1 cellular context compared by ENCODE assay signal in the genomic region with DNA sequence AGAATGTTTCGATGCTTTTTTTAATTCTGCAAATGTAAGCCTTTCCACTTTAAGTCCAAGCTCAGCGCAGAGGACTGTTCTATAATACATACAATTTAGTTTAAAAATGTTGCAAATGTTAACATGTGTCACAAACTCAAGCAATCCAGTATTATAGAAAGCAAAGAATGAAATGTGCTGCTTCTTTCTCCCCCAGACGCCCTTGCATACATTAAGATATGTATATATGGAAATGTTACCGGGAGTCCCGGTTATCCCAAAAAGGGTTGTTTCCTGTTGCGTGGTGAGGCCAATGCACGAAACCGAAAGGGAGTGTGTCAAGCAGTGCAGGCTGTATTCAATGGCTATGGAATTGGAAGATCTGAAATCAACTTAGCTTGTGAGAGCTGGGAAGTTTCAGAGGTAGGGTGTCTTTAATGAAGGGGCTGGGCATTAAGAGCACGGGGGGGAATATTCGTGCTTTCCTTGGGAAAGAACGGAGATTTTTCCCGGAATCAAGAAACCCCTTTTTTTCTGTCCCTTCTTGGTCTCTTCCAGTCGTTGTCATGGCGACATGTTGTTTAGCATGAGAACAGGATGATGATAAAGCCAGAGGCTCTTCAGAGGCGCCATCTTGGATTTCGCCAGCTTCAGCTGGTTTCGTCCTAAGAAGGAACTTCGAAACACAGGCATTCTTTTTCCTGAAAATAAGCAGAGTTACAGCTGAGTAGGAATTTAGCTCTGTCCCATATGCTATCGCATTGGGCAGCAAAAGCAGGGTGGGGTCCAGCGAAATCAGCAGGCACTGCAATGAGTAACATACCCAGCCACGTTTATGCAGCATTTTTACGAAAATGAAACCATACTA.
TF ChIP-seq lines count a peak whose summit lies in the region.

No MANE protein-coding gene starts in this region.

TF ChIP-seq in K562, 482 proteins besides CTCF, POLR2A, EP300 and RAD21 (continued from another document and continues in another):
- TF ChIP-seq, protein P1, sequence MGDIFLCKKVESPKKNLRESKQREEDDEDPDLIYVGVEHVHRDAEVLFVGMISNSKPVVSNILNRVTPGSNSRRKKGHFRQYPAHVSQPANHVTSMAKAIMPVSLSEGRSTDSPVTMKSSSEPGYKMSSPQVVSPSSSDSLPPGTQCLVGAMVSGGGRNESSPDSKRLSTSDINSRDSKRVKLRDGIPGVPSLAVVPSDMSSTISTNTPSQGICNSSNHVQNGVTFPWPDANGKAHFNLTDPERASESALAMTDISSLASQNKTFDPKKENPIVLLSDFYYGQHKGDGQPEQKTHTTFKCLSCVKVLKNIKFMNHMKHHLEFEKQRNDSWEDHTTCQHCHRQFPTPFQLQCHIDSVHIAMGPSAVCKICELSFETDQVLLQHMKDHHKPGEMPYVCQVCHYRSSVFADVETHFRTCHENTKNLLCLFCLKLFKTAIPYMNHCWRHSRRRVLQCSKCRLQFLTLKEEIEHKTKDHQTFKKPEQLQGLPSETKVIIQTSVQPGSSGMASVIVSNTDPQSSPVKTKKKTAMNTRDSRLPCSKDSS (IDR thresholded peaks at IDR 0.05; ENCODE audit: low read depth, partially characterized antibody), result no peak
- TF ChIP-seq CHD1 (IDR thresholded peaks at IDR 0.05; ENCODE audit: low read length) (peak; percentile 96), ZNF282 (CRISPR knock-in tag; IDR thresholded peaks at IDR 0.05) (no peak), HNRNPK (IDR thresholded peaks at IDR 0.05; ENCODE audit: low read depth, low read length, poor library complexity, severe bottlenecking) (no peak), SETDB1 (IDR thresholded peaks at IDR 0.05; ENCODE audit: low read length) (no peak), ZNF764 (CRISPR knock-in tag; IDR thresholded peaks at IDR 0.05; ENCODE audit: low read depth) (no peak), MTF1 (CRISPR knock-in tag; IDR thresholded peaks at IDR 0.05; ENCODE audit: borderline replicate concordance) (no peak), MAFF (IDR thresholded peaks at IDR 0.05; ENCODE audit: low read length) (peak; percentile 14; the same call in 1 of the 2 replicates), SRSF3 (IDR thresholded peaks at IDR 0.05; ENCODE audit: insufficient read depth, low read length) (no peak), KLF16 (IDR thresholded peaks at IDR 0.05) (peak; percentile 93), XRCC4 (IDR thresholded peaks at IDR 0.05; ENCODE audit: extremely low read depth, insufficient read depth, insufficient read length) (no peak), PHB (CRISPR knock-in tag; IDR thresholded peaks at IDR 0.05) (0 out of 2 replicates have a peak, but pooled peaks have one; percentile 7), IFI16 (CRISPR knock-in tag; IDR thresholded peaks at IDR 0.05) (no peak), ZNF347 (CRISPR knock-in tag; IDR thresholded peaks at IDR 0.05; ENCODE audit: low read depth) (no peak), ESRRB (CRISPR knock-in tag; IDR thresholded peaks at IDR 0.05; ENCODE audit: borderline replicate concordance) (peak; percentile 40; the same call in 1 of the 2 replicates), EP400 (IDR thresholded peaks at IDR 0.05) (peak; percentile 81), TBP (optimal IDR thresholded peaks at IDR 0.05; ENCODE audit: low read depth, low read length) (peak; percentile 92), ASH1L (IDR thresholded peaks at IDR 0.05; ENCODE audit: borderline replicate concordance, low read depth, partially characterized antibody) (peak; percentile 92), FOXK1 (CRISPR knock-in tag; IDR thresholded peaks at IDR 0.05; ENCODE audit: borderline replicate concordance) (no peak; the same call in 1 of the 2 replicates), TCF7 (IDR thresholded peaks at IDR 0.05; ENCODE audit: borderline replicate concordance) (0 out of 2 replicates have a peak, but pooled peaks have one; percentile 15), TCF7L2 (IDR thresholded peaks at IDR 0.05; ENCODE audit: low read depth, low read length) (peak; percentile 95), PCBP1 (IDR thresholded peaks at IDR 0.05; ENCODE audit: low read depth, low read length, poor library complexity, severe bottlenecking) (no peak), ZNF586 (CRISPR knock-in tag; conservative IDR thresholded peaks at IDR 0.05) (0 out of 2 replicates have a peak, but pooled peaks have one; percentile 27), EWSR1 (IDR thresholded peaks at IDR 0.05; ENCODE audit: borderline replicate concordance, low read depth, partially characterized antibody) (no peak)
- TF ChIP-seq, protein P2, sequence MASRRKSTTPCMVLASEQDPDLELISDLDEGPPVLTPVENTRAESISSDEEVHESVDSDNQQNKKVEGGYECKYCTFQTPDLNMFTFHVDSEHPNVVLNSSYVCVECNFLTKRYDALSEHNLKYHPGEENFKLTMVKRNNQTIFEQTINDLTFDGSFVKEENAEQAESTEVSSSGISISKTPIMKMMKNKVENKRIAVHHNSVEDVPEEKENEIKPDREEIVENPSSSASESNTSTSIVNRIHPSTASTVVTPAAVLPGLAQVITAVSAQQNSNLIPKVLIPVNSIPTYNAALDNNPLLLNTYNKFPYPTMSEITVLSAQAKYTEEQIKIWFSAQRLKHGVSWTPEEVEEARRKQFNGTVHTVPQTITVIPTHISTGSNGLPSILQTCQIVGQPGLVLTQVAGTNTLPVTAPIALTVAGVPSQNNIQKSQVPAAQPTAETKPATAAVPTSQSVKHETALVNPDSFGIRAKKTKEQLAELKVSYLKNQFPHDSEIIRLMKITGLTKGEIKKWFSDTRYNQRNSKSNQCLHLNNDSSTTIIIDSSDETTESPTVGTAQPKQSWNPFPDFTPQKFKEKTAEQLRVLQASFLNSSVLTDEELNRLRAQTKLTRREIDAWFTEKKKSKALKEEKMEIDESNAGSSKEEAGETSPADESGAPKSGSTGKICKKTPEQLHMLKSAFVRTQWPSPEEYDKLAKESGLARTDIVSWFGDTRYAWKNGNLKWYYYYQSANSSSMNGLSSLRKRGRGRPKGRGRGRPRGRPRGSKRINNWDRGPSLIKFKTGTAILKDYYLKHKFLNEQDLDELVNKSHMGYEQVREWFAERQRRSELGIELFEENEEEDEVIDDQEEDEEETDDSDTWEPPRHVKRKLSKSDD (conservative IDR thresholded peaks at IDR 0.05; ENCODE audit: low read length), result no peak
- TF ChIP-seq, protein P3, sequence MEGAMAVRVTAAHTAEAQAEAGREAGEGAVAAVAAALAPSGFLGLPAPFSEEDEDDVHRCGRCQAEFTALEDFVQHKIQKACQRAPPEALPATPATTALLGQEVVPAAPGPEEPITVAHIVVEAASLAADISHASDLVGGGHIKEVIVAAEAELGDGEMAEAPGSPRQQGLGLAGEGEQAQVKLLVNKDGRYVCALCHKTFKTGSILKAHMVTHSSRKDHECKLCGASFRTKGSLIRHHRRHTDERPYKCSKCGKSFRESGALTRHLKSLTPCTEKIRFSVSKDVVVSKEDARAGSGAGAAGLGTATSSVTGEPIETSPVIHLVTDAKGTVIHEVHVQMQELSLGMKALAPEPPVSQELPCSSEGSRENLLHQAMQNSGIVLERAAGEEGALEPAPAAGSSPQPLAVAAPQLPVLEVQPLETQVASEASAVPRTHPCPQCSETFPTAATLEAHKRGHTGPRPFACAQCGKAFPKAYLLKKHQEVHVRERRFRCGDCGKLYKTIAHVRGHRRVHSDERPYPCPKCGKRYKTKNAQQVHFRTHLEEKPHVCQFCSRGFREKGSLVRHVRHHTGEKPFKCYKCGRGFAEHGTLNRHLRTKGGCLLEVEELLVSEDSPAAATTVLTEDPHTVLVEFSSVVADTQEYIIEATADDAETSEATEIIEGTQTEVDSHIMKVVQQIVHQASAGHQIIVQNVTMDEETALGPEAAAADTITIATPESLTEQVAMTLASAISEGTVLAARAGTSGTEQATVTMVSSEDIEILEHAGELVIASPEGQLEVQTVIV (CRISPR knock-in tag; IDR thresholded peaks at IDR 0.05; ENCODE audit: borderline replicate concordance), result no peak
- TF ChIP-seq, protein P4, sequence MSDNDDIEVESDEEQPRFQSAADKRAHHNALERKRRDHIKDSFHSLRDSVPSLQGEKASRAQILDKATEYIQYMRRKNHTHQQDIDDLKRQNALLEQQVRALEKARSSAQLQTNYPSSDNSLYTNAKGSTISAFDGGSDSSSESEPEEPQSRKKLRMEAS (CRISPR knock-in tag; IDR thresholded peaks at IDR 0.05), result no peak
- TF ChIP-seq, protein P5, sequence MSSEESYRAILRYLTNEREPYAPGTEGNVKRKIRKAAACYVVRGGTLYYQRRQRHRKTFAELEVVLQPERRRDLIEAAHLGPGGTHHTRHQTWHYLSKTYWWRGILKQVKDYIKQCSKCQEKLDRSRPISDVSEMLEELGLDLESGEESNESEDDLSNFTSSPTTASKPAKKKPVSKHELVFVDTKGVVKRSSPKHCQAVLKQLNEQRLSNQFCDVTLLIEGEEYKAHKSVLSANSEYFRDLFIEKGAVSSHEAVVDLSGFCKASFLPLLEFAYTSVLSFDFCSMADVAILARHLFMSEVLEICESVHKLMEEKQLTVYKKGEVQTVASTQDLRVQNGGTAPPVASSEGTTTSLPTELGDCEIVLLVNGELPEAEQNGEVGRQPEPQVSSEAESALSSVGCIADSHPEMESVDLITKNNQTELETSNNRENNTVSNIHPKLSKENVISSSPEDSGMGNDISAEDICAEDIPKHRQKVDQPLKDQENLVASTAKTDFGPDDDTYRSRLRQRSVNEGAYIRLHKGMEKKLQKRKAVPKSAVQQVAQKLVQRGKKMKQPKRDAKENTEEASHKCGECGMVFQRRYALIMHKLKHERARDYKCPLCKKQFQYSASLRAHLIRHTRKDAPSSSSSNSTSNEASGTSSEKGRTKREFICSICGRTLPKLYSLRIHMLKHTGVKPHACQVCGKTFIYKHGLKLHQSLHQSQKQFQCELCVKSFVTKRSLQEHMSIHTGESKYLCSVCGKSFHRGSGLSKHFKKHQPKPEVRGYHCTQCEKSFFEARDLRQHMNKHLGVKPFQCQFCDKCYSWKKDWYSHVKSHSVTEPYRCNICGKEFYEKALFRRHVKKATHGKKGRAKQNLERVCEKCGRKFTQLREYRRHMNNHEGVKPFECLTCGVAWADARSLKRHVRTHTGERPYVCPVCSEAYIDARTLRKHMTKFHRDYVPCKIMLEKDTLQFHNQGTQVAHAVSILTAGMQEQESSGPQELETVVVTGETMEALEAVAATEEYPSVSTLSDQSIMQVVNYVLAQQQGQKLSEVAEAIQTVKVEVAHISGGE (CRISPR knock-in tag; IDR thresholded peaks at IDR 0.05), result no peak; a peak in 1 of 6 replicates
- TF ChIP-seq, protein P6, sequence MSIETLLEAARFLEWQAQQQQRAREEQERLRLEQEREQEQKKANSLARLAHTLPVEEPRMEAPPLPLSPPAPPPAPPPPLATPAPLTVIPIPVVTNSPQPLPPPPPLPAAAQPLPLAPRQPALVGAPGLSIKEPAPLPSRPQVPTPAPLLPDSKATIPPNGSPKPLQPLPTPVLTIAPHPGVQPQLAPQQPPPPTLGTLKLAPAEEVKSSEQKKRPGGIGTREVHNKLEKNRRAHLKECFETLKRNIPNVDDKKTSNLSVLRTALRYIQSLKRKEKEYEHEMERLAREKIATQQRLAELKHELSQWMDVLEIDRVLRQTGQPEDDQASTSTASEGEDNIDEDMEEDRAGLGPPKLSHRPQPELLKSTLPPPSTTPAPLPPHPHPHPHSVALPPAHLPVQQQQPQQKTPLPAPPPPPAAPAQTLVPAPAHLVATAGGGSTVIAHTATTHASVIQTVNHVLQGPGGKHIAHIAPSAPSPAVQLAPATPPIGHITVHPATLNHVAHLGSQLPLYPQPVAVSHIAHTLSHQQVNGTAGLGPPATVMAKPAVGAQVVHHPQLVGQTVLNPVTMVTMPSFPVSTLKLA (conservative IDR thresholded peaks at IDR 0.05), result peak; percentile 78 to 83
- TF ChIP-seq, protein P7, sequence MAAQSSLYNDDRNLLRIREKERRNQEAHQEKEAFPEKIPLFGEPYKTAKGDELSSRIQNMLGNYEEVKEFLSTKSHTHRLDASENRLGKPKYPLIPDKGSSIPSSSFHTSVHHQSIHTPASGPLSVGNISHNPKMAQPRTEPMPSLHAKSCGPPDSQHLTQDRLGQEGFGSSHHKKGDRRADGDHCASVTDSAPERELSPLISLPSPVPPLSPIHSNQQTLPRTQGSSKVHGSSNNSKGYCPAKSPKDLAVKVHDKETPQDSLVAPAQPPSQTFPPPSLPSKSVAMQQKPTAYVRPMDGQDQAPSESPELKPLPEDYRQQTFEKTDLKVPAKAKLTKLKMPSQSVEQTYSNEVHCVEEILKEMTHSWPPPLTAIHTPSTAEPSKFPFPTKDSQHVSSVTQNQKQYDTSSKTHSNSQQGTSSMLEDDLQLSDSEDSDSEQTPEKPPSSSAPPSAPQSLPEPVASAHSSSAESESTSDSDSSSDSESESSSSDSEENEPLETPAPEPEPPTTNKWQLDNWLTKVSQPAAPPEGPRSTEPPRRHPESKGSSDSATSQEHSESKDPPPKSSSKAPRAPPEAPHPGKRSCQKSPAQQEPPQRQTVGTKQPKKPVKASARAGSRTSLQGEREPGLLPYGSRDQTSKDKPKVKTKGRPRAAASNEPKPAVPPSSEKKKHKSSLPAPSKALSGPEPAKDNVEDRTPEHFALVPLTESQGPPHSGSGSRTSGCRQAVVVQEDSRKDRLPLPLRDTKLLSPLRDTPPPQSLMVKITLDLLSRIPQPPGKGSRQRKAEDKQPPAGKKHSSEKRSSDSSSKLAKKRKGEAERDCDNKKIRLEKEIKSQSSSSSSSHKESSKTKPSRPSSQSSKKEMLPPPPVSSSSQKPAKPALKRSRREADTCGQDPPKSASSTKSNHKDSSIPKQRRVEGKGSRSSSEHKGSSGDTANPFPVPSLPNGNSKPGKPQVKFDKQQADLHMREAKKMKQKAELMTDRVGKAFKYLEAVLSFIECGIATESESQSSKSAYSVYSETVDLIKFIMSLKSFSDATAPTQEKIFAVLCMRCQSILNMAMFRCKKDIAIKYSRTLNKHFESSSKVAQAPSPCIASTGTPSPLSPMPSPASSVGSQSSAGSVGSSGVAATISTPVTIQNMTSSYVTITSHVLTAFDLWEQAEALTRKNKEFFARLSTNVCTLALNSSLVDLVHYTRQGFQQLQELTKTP (IDR thresholded peaks at IDR 0.05; ENCODE audit: low read depth in 1 of 2, partially characterized antibody in 2 of 2), result peak; percentile 10 to 80
- TF ChIP-seq, protein P8, sequence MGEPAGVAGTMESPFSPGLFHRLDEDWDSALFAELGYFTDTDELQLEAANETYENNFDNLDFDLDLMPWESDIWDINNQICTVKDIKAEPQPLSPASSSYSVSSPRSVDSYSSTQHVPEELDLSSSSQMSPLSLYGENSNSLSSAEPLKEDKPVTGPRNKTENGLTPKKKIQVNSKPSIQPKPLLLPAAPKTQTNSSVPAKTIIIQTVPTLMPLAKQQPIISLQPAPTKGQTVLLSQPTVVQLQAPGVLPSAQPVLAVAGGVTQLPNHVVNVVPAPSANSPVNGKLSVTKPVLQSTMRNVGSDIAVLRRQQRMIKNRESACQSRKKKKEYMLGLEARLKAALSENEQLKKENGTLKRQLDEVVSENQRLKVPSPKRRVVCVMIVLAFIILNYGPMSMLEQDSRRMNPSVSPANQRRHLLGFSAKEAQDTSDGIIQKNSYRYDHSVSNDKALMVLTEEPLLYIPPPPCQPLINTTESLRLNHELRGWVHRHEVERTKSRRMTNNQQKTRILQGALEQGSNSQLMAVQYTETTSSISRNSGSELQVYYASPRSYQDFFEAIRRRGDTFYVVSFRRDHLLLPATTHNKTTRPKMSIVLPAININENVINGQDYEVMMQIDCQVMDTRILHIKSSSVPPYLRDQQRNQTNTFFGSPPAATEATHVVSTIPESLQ (CRISPR knock-in tag; IDR thresholded peaks at IDR 0.05), result no peak
- TF ChIP-seq, protein P9, sequence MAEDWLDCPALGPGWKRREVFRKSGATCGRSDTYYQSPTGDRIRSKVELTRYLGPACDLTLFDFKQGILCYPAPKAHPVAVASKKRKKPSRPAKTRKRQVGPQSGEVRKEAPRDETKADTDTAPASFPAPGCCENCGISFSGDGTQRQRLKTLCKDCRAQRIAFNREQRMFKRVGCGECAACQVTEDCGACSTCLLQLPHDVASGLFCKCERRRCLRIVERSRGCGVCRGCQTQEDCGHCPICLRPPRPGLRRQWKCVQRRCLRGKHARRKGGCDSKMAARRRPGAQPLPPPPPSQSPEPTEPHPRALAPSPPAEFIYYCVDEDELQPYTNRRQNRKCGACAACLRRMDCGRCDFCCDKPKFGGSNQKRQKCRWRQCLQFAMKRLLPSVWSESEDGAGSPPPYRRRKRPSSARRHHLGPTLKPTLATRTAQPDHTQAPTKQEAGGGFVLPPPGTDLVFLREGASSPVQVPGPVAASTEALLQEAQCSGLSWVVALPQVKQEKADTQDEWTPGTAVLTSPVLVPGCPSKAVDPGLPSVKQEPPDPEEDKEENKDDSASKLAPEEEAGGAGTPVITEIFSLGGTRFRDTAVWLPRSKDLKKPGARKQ (CRISPR knock-in tag; IDR thresholded peaks at IDR 0.05), result no peak
